In the genomic region with DNA sequence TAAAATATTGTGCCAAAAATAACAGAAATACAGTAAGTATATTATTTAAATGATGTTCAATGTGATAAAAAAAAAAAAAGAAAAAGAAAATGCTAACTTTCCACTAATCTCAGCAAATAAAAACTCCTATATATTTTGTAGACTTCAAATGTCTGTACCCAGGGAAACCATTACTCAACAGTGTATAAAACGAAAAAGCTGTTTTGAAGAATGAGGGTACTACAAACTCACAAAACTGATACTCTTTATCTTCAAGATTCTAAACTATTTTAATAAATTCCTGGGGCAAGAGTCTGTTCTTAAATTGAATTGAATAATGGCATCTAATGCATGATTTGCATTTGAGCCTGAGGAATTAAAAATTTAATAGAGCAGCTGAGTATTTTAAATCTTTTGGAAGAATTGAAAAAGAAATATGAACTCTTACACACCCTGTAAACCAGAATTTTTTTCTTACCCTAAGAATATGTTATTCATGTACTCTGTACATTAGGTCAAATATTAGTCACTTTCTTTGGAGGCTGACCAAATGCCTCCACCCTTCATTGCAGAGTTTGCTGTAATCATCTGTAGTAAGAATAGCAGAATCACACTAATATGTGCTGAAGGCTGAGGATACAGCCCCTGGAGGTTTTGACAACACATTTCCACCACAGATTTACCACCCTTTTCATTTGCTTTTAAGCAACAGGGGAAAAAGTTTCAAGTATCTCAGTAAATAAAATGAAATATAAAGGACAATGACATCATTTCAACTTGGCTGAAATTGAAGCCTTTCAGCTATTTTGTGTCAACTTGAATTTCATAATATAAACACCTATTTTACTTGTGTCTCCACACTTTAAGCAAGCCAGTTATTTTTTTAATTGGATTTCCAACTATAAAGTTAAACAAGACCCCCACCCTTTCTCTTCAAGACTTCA, we compare ENCODE assay signal across 11 cellular contexts.
DNase-seq lines count a peak whose midpoint lies in the region; TF ChIP-seq lines count a peak whose summit lies in the region.
"Had no signal": no experiment of that assay in that cellular context is flagged by ENCODE, and none has a peak within 500 bp of the region (broad histone marks: within the 10 kb centered on the region; RNA-seq: fewer than 3 reads in every experiment).

No MANE protein-coding gene starts in this region.

- peaks cover 64% of the 10 kb centered on the region for H3K4me1 ChIP-seq in skeletal muscle satellite cell (ENCODE audit: control insufficient read depth, insufficient read depth, low read length)
- peaks cover 5% of the 10 kb centered on the region for H3K4me1 ChIP-seq in BE2C

- H3K4me3 ChIP-seq in skeletal muscle satellite cell (ENCODE audit: low read length): peak overlapping the region; percentile 21
- no peak overlapping the region for H3K4me3 ChIP-seq in BE2C (ENCODE audit: low read depth, low read length)

- peak overlapping the region; percentile 89 for H3K9ac ChIP-seq in skeletal muscle satellite cell (ENCODE audit: low read depth, low read length)

- DNase-seq in HS-27A (ENCODE audit: low read depth) (peak; percentile 88), amniotic epithelial cell (ENCODE audit: low read depth) (peak; percentile 93), glomerular visceral epithelial cell (ENCODE audit: extremely low spot score) (peak; percentile 63), DMS 273 (lab: John Stamatoyannopoulos, UW; ENCODE audit: unreplicated experiment) (no peak), NCI-H1092 treated with DMSO at 0.1 percent for 48 hours (lab: John Stamatoyannopoulos, UW) (no peak), BE2C (no peak), DMS 273 treated with DMSO at 0.1 percent for 48 hours (lab: John Stamatoyannopoulos, UW) (no peak)
- DNase-seq: activated CD4-positive, alpha-beta T cell treated with anti-CD3 and anti-CD28 coated beads, Interleukin-2, amount 10 ng/mL, durations not matched to agents 24 days and 14 days; activated naive CD4-positive, alpha-beta T cell treated with anti-CD3 and anti-CD28 coated beads, Interleukin-2, amount 10 ng/mL, durations not matched to agents 7 days and 5 days; GDM1 had no signal

- H3K36me3 ChIP-seq in skeletal muscle satellite cell (ENCODE audit: insufficient read depth, low read length) (peaks cover 23% of the 10 kb centered on the region), BE2C (no peaks in the 10 kb centered on the region)

- no peak for TF ChIP-seq CTCF in BE2C (IDR thresholded peaks at IDR 0.05; ENCODE audit: low read depth, low read length)

- H3K27me3 ChIP-seq in skeletal muscle satellite cell (ENCODE audit: control insufficient read depth, insufficient read depth, low read length) (no peaks in the 10 kb centered on the region), BE2C (no peaks in the 10 kb centered on the region)

- H3K4me2 ChIP-seq in skeletal muscle satellite cell (ENCODE audit: low read length): peak overlapping the region; percentile 68

- H3K9me3 ChIP-seq in skeletal muscle satellite cell (replicated peaks; ENCODE audit: low read length) (no peaks in the 10 kb centered on the region), BE2C (no peaks in the 10 kb centered on the region)

Comparison
In these comparisons a context has a peak if more than half of its experiments do, and no peak if none do; other contexts are left out.
1. DNase-seq: peak in HS-27A (single experiment), amniotic epithelial cell (single experiment) and glomerular visceral epithelial cell (single experiment); none in DMS 273 (single experiment), NCI-H1092 treated with DMSO at 0.1 percent for 48 hours (single experiment), BE2C (single experiment) and DMS 273 treated with DMSO at 0.1 percent for 48 hours (single experiment).